8 cellular contexts compared by ENCODE assay signal in the genomic region with DNA sequence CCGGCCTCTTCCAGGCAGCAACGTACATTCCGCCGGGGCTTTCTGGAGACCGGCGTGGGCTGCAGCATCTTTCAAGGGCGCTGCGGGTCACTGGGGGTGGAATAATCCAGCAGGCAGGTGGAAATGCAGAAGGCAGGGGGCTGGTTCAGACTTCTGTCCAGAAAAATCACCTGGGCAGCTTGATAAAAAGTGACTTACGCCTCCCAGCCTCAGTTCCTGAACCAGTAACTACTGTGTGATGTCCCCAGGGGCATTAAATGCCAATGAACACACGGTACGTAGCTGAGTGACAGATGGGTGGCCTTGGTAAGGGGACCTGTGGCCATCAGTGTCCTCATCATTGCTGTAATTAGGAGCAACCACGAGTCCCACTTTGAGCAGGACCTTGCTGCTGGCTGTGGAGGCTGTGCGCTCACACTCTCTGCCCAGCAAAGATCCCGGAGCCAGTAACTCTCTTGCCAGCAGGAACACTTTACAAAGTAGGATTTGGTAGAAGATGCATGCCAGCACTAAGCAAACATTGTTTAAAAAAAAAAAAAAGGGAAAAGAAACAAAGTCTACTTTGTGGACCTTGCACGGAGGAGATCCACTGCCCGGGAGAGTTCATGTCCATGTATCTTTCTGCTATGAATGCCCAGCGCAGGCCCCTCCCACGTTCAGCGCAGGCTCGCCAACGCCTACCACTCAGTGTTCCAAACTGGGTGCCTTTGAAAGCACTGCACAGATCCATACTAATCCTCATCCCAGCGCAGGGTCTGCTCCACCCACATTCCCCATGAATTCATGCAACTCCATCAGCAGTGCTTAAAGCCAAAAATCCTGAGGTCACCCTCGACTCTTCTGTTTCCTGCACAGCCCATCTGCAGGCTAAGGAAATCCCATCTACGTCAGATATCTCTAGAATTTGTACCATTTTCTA.
DNase-seq lines count a peak whose midpoint lies in the region; ATAC-seq and TF ChIP-seq lines count a peak whose summit lies in the region.

No MANE protein-coding gene starts in this region.

- no peak overlapping the region for H2BK12ac ChIP-seq in neuronal stem cell (ENCODE audit: low read length)

- TF ChIP-seq CTCF in A673 (conservative IDR thresholded peaks at IDR 0.05; ENCODE audit: low read depth, low read length): no peak
- no peak for TF ChIP-seq CTCF in fibroblast of villous mesenchyme (IDR thresholded peaks at IDR 0.05; ENCODE audit: insufficient read depth, low read depth, low read length)
- TF ChIP-seq CTCF in Caco-2 (IDR thresholded peaks at IDR 0.05; ENCODE audit: insufficient read depth in 1 of 2, low read depth in 1 of 2, low read length in 1 of 2, severe bottlenecking in 1 of 2, unreplicated experiment in 1 of 2): no peak

- no peaks in the 10 kb centered on the region for H3K27me3 ChIP-seq in A673 (replicated peaks; ENCODE audit: insufficient read depth, low read depth, low read length, poor library complexity)
- H3K27me3 ChIP-seq in neuronal stem cell (ENCODE audit: control insufficient read depth in 3 of 3, insufficient read depth in 3 of 3, low read depth in 1 of 3, low read length in 3 of 3): no peaks in the 10 kb centered on the region
- no peaks in the 10 kb centered on the region for H3K27me3 ChIP-seq in Caco-2 (replicated peaks; ENCODE audit: control insufficient read depth, insufficient read depth, low read length)

- no peak overlapping the region for H3K9ac ChIP-seq in neuronal stem cell (ENCODE audit: low read depth, low read length, poor library complexity)

- POLR2A ChIA-PET in A673 (lab: Charles Lee; ENCODE audit: low non-redundant PET): no interaction called here
- POLR2A ChIA-PET in Caco-2 (lab: Charles Lee): no interaction called here

- H3K36me3 ChIP-seq in A673 (ENCODE audit: insufficient read depth, low read length, poor library complexity, severe bottlenecking): no peaks in the 10 kb centered on the region
- H3K36me3 ChIP-seq in neuronal stem cell (replicated peaks in 1 of 2; ENCODE audit: control insufficient read depth in 2 of 2, insufficient read depth in 2 of 2, low read length in 2 of 2): no peaks in the 10 kb centered on the region
- H3K36me3 ChIP-seq in Caco-2 (ENCODE audit: control insufficient read depth, insufficient read depth, low read length): no peaks in the 10 kb centered on the region

- H2BK15ac ChIP-seq in neuronal stem cell (ENCODE audit: low read length): no peak overlapping the region

- no peak for ATAC-seq in GM18867 (IDR thresholded peaks at IDR 0.05; ENCODE audit: unreplicated experiment)

- no peak overlapping the region for H3K14ac ChIP-seq in neuronal stem cell (ENCODE audit: low read length)

- intact Hi-C loops in A673 (cut with micrococcal nuclease; ENCODE audit: unreplicated experiment): no loop called here
- intact Hi-C loops in Caco-2 (cut with micrococcal nuclease; ENCODE audit: unreplicated experiment): no loop called here

- H2BK120ac ChIP-seq in neuronal stem cell (ENCODE audit: low read depth, low read length): no peak overlapping the region

- BruUV-seq in A673 (replicated peaks; lab: Mats Ljungman, UMichigan) (no TSS peak), Caco-2 (replicated peaks; lab: Mats Ljungman, UMichigan) (no TSS peak)

- no peak overlapping the region for H2BK5ac ChIP-seq in neuronal stem cell (ENCODE audit: low read length)

- DNase-seq in A673 (ENCODE audit: low spot score) (no peak), RPMI7951 (ENCODE audit: low read depth) (peak; percentile 65), fibroblast of villous mesenchyme (ENCODE audit: low read depth) (peak; percentile 97), neuronal stem cell (ENCODE audit: low spot score) (no peak), Caco-2 (no peak), erythroblast (lab: John Stamatoyannopoulos, UW) (no peak)
- no peak for DNase-seq in stimulated activated CD4-positive, alpha-beta T cell treated with anti-CD3 and anti-CD28 coated beads, Interleukin-4, amount 100 ng/mL, for 4 hours

- no peak overlapping the region for H3K4me2 ChIP-seq in neuronal stem cell (ENCODE audit: insufficient read depth, low read length, poor library complexity, severe bottlenecking)

- H3K9me3 Mint-ChIP-seq in Caco-2 (ENCODE audit: unreplicated experiment): no peaks in the 10 kb centered on the region

- CTCF ChIA-PET in A673 (lab: Charles Lee) (no interaction called here), Caco-2 (lab: Charles Lee) (no interaction called here)

- H3K4ac ChIP-seq in neuronal stem cell (ENCODE audit: low read length): no peak overlapping the region

- peak overlapping the region; percentile 55 for H3K18ac ChIP-seq in neuronal stem cell (ENCODE audit: low read length)

- H3K4me1 ChIP-seq in A673 (ENCODE audit: insufficient read depth, low read length, poor library complexity, severe bottlenecking) (peaks cover 51% of the 10 kb centered on the region), neuronal stem cell (ENCODE audit: control insufficient read depth in 2 of 2, insufficient read depth in 1 of 2, low read depth in 1 of 2, low read length in 2 of 2) (peaks cover 2 to 20% of the 10 kb centered on the region in 2 donors), Caco-2 (no peaks in the 10 kb centered on the region)

- H4K8ac ChIP-seq in neuronal stem cell (ENCODE audit: low read depth, low read length): no peak overlapping the region

- H3K27ac ChIP-seq in A673 (ENCODE audit: low read depth, low read length, poor library complexity, severe bottlenecking): peak overlapping the region; percentile 52
- H3K27ac ChIP-seq in neuronal stem cell (replicated peaks; ENCODE audit: low read length): no peak overlapping the region

- no peak overlapping the region for H2AFZ ChIP-seq in neuronal stem cell (ENCODE audit: low read length)

- H3K4me1 Mint-ChIP-seq in Caco-2 (ENCODE audit: low read depth, unreplicated experiment): peaks cover 18% of the 10 kb centered on the region

- H3K9me3 ChIP-seq in A673 (ENCODE audit: low read depth, low read length, poor library complexity, severe bottlenecking) (no peaks in the 10 kb centered on the region), neuronal stem cell (replicated peaks in 1 of 2; ENCODE audit: control insufficient read depth in 2 of 2, insufficient read depth in 1 of 2, low read depth in 1 of 2, low read length in 2 of 2) (peaks cover 0 to 1% of the 10 kb centered on the region in 2 donors), Caco-2 (no peaks in the 10 kb centered on the region)

- H3K23ac ChIP-seq in neuronal stem cell (ENCODE audit: low read depth, low read length, poor library complexity): no peak overlapping the region

- no peak for TF ChIP-seq POLR2A in erythroblast (IDR thresholded peaks at IDR 0.05; ENCODE audit: low read length)

- no CpG with 5 or more reads among the region's 24 CpGs for WGBS in neuronal stem cell (ENCODE audit: extremely low coverage in 2 of 2, insufficient read length in 2 of 2, insufficient replicate concordance in 1 of 2), 2 donors

- no peak overlapping the region for H3K4me3 Mint-ChIP-seq in Caco-2 (ENCODE audit: unreplicated experiment)

- no peak overlapping the region for H4K91ac ChIP-seq in neuronal stem cell (ENCODE audit: low read depth, low read length, poor library complexity)

- no peaks in the 10 kb centered on the region for H3K27me3 Mint-ChIP-seq in Caco-2 (ENCODE audit: insufficient read depth, unreplicated experiment)

- no peak overlapping the region for H2AK5ac ChIP-seq in neuronal stem cell (ENCODE audit: low read depth, low read length)

- no peak overlapping the region for H3K27ac Mint-ChIP-seq in Caco-2 (ENCODE audit: unreplicated experiment)

- peaks cover 9% of the 10 kb centered on the region for H3K79me1 ChIP-seq in neuronal stem cell (ENCODE audit: low read depth, low read length)

- H3K4me3 ChIP-seq in A673 (ENCODE audit: low read depth, low read length, poor library complexity, severe bottlenecking) (no peak overlapping the region), fibroblast of villous mesenchyme (ENCODE audit: low read depth, low read length) (peak overlapping the region; percentile 2), neuronal stem cell (ENCODE audit: low read length in 2 of 2) (no peak overlapping the region), Caco-2 (ENCODE audit: low read depth, low read length) (no peak overlapping the region)

- no peaks in the 10 kb centered on the region for H3K36me3 Mint-ChIP-seq in Caco-2 (ENCODE audit: insufficient read depth, unreplicated experiment)

Comparison
In these comparisons a context has a peak if more than half of its experiments do, and no peak if none do; other contexts are left out.
1. DNase-seq: peak in RPMI7951 (single experiment) and fibroblast of villous mesenchyme (single experiment); none in A673 (single experiment), neuronal stem cell (single experiment), stimulated activated CD4-positive, alpha-beta T cell treated with anti-CD3 and anti-CD28 coated beads, Interleukin-4, amount 100 ng/mL, for 4 hours (0 of 2), Caco-2 (0 of 2) and erythroblast (0 of 2).